In the genomic region with DNA sequence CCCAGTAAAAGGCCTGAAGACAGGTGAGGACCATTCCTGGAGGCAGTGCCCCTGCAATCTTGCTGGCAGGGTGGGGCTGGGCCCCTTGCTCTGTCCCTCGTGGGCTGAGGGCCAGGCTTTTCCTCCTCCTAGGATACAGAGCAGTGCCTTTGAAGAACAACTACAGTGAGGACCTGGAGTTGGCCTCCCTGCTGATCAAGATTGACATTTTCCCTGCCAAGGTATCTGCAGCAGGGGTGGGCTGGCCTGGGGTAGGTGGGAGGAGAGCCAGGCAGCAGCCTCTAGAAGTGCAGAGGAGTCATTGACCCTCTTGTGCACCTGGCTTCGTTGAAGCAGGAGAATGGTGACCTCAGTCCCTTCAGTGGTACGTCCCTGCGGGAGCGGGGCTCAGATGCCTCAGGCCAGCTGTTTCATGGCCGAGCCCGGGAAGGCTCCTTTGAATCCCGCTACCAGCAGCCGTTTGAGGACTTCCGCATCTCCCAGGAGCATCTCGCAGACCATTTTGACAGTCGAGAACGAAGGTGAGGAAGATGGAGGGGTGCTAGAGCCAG, we compare ENCODE assay signal across 10 cellular contexts. TPM values are rescaled to one million over a fixed set of nuclear protein-coding genes. Genes with fewer than 3 reads are reported as not detected.
DNase-seq lines count a peak whose midpoint lies in the region; ATAC-seq and TF ChIP-seq lines count a peak whose summit lies in the region.
"Had no signal": no experiment of that assay in that cellular context is flagged by ENCODE, and none has a peak within 500 bp of the region (broad histone marks: within the 10 kb centered on the region; RNA-seq: fewer than 3 reads in every experiment).

No MANE protein-coding gene starts in this region.

- DNase-seq in natural killer cell (peak; percentile 11), osteocyte (ENCODE audit: extremely low spot score, unreplicated experiment) (peak; percentile 63), uterus (peak; percentile 17 to 20), GM23338 (ENCODE audit: low spot score) (no peak), NCI-H2029 treated with DMSO at 0.1 percent for 48 hours (lab: John Stamatoyannopoulos, UW) (no peak)
- no peak for DNase-seq in natural killer cell treated with Interleukin-12 subunit alpha and Interleukin-12 subunit beta and Interleukin-15 and Interleukin-18, amount 100 ng/mL, for 72 hours (ENCODE audit: low spot score)
- DNase-seq in effector memory CD8-positive, alpha-beta T cell, result no peak

- no peak overlapping the region for H2AFZ ChIP-seq in GM23338
- H2AFZ ChIP-seq: hepatocyte had no signal

- intact Hi-C loops in natural killer cell (cut with micrococcal nuclease), result loop anchor here (1.0 kb wide), 2 partner anchors 58 to 166 kb away; a partner anchor contains a TSS
- intact Hi-C loops in uterus (cut with DNase I; ENCODE audit: low total_unique reads), result loop anchor here (2.0 to 5.0 kb wide), 2 partner anchors 58 to 167 kb away; a partner anchor contains a TSS

- ATAC-seq in natural killer cell, result no peak
- no peak for ATAC-seq in natural killer cell treated with Interleukin-12 subunit alpha and Interleukin-12 subunit beta and Interleukin-15 and Interleukin-18, amount 100 ng/mL, for 72 hours
- ATAC-seq in effector memory CD8-positive, alpha-beta T cell (replicated peaks), result no peak
- no peak for ATAC-seq in GM23338
- no peak for ATAC-seq in HG03025 (IDR thresholded peaks at IDR 0.05; ENCODE audit: low FRiP score, unreplicated experiment)

- peaks cover 17% of the 10 kb centered on the region for H3K36me3 Mint-ChIP-seq in natural killer cell
- H3K36me3 Mint-ChIP-seq in natural killer cell treated with Interleukin-12 subunit alpha and Interleukin-12 subunit beta and Interleukin-15 and Interleukin-18, amount 100 ng/mL, for 72 hours, result peaks cover 12% of the 10 kb centered on the region
- peaks cover 68% of the 10 kb centered on the region for H3K36me3 Mint-ChIP-seq in effector memory CD8-positive, alpha-beta T cell (ENCODE audit: insufficient read depth)
- peaks cover 43% of the 10 kb centered on the region for H3K36me3 Mint-ChIP-seq in osteocyte (ENCODE audit: unreplicated experiment)
- H3K36me3 Mint-ChIP-seq in GM23338 (ENCODE audit: low read depth), result peaks cover 83% of the 10 kb centered on the region

- no peaks in the 10 kb centered on the region for H3K9me2 ChIP-seq in GM23338 (ENCODE audit: insufficient read depth)

- peaks cover 0 to 18% of the 10 kb centered on the region in 2 donors for H3K4me1 ChIP-seq in uterus
- H3K4me1 ChIP-seq in GM23338 (ENCODE audit: insufficient read depth), result peaks cover 5% of the 10 kb centered on the region; the same call in 1 of the 2 replicates

- H3K9me3 ChIP-seq in uterus, result no peaks in the 10 kb centered on the region

- H4K20me1 ChIP-seq in GM23338 (replicated peaks; ENCODE audit: insufficient read depth), result peaks cover 8% of the 10 kb centered on the region

- no peak overlapping the region for H3K4me3 ChIP-seq in uterus
- H3K4me3 ChIP-seq in GM23338, result no peak overlapping the region
- H3K4me3 ChIP-seq: hepatocyte had no signal

- H3K27ac Mint-ChIP-seq in natural killer cell (no peak overlapping the region), osteocyte (ENCODE audit: unreplicated experiment) (peak overlapping the region; percentile 76), GM23338 (no peak overlapping the region)
- no peak overlapping the region for H3K27ac Mint-ChIP-seq in natural killer cell treated with Interleukin-12 subunit alpha and Interleukin-12 subunit beta and Interleukin-15 and Interleukin-18, amount 100 ng/mL, for 72 hours
- peak overlapping the region; percentile 74 to 75 for H3K27ac Mint-ChIP-seq in effector memory CD8-positive, alpha-beta T cell
- H3K27ac Mint-ChIP-seq: CD14-positive monocyte had no signal

- H3K27ac ChIP-seq in uterus (peak overlapping the region; percentile 65 to 85), GM23338 (ENCODE audit: low read depth) (no peak overlapping the region)
- H3K27ac ChIP-seq: hepatocyte had no signal

- no peaks in the 10 kb centered on the region for H3K27me3 Mint-ChIP-seq in natural killer cell (ENCODE audit: low read depth in 2 of 2)
- no peaks in the 10 kb centered on the region for H3K27me3 Mint-ChIP-seq in natural killer cell treated with Interleukin-12 subunit alpha and Interleukin-12 subunit beta and Interleukin-15 and Interleukin-18, amount 100 ng/mL, for 72 hours
- H3K27me3 Mint-ChIP-seq in effector memory CD8-positive, alpha-beta T cell, result no peaks in the 10 kb centered on the region
- H3K27me3 Mint-ChIP-seq in osteocyte (ENCODE audit: unreplicated experiment), result no peaks in the 10 kb centered on the region
- peaks cover 15% of the 10 kb centered on the region for H3K27me3 Mint-ChIP-seq in GM23338 (ENCODE audit: insufficient read depth, low read depth, poor library complexity)

- H3K4me1 Mint-ChIP-seq in natural killer cell, result peaks cover 6 to 23% of the 10 kb centered on the region in 2 donors
- peaks cover 8 to 10% of the 10 kb centered on the region in 2 donors for H3K4me1 Mint-ChIP-seq in natural killer cell treated with Interleukin-12 subunit alpha and Interleukin-12 subunit beta and Interleukin-15 and Interleukin-18, amount 100 ng/mL, for 72 hours (ENCODE audit: low read depth in 2 of 2)
- H3K4me1 Mint-ChIP-seq in effector memory CD8-positive, alpha-beta T cell (ENCODE audit: low read depth in 2 of 2), result peaks cover 13 to 29% of the 10 kb centered on the region in 2 donors
- peaks cover 58% of the 10 kb centered on the region for H3K4me1 Mint-ChIP-seq in osteocyte (ENCODE audit: unreplicated experiment)
- peaks cover 13% of the 10 kb centered on the region; the same call in 2 of the 3 replicates for H3K4me1 Mint-ChIP-seq in GM23338
- H3K4me1 Mint-ChIP-seq: CD14-positive monocyte had no signal

- H3K36me3 ChIP-seq in uterus (no peaks in the 10 kb centered on the region), GM23338 (ENCODE audit: insufficient read depth) (peaks cover 31% of the 10 kb centered on the region)

- no peaks in the 10 kb centered on the region for H3K27me3 ChIP-seq in uterus
- no peaks in the 10 kb centered on the region for H3K27me3 ChIP-seq in GM23338 (ENCODE audit: insufficient read depth)
- H3K27me3 ChIP-seq: hepatocyte had no signal

- TF ChIP-seq POLR2A in uterus (IDR thresholded peaks at IDR 0.05), result no peak

- H3F3A ChIP-seq in GM23338 (replicated peaks; ENCODE audit: low read depth), result peaks cover 6% of the 10 kb centered on the region; the same call in 1 of the 2 replicates

- no peak overlapping the region for H3K4me2 ChIP-seq in GM23338
- H3K4me2 ChIP-seq: hepatocyte had no signal

- no peaks in the 10 kb centered on the region for H3K79me2 ChIP-seq in GM23338 (replicated peaks; ENCODE audit: insufficient read depth)
- H3K79me2 ChIP-seq: hepatocyte had no signal

- TF ChIP-seq CTCF in natural killer cell (IDR thresholded peaks at IDR 0.05), result no peak
- no peak for TF ChIP-seq CTCF in osteocyte (IDR thresholded peaks at IDR 0.05)
- TF ChIP-seq CTCF in uterus (IDR thresholded peaks at IDR 0.05), result no peak
- no peak for TF ChIP-seq CTCF in GM23338 (conservative IDR thresholded peaks at IDR 0.05; ENCODE audit: low read depth in 2 of 2)

- H3K9me3 Mint-ChIP-seq in natural killer cell (no peaks in the 10 kb centered on the region), osteocyte (ENCODE audit: unreplicated experiment) (no peaks in the 10 kb centered on the region), GM23338 (no peaks in the 10 kb centered on the region; the same call in 2 of the 3 replicates)
- H3K9me3 Mint-ChIP-seq in natural killer cell treated with Interleukin-12 subunit alpha and Interleukin-12 subunit beta and Interleukin-15 and Interleukin-18, amount 100 ng/mL, for 72 hours, result no peaks in the 10 kb centered on the region
- H3K9me3 Mint-ChIP-seq in effector memory CD8-positive, alpha-beta T cell, result no peaks in the 10 kb centered on the region

- H3K4me3 Mint-ChIP-seq in natural killer cell (no peak overlapping the region), osteocyte (ENCODE audit: unreplicated experiment) (no peak overlapping the region), GM23338 (no peak overlapping the region)
- no peak overlapping the region for H3K4me3 Mint-ChIP-seq in natural killer cell treated with Interleukin-12 subunit alpha and Interleukin-12 subunit beta and Interleukin-15 and Interleukin-18, amount 100 ng/mL, for 72 hours
- no peak overlapping the region for H3K4me3 Mint-ChIP-seq in effector memory CD8-positive, alpha-beta T cell
- H3K4me3 Mint-ChIP-seq: CD14-positive monocyte had no signal

TF ChIP-seq in GM23338, 12 proteins besides CTCF, POLR2A, EP300 and RAD21 (continues in another document):
- no peak for TF ChIP-seq CREB1 (CRISPR knock-in tag; IDR thresholded peaks at IDR 0.05; ENCODE audit: low read depth)
- no peak for TF ChIP-seq STAT1 (IDR thresholded peaks at IDR 0.05; ENCODE audit: unreplicated experiment)
- TF ChIP-seq EZH2 (IDR thresholded peaks at IDR 0.05; ENCODE audit: low read depth, unreplicated experiment), result no peak
- TF ChIP-seq JUNB (IDR thresholded peaks at IDR 0.05; ENCODE audit: unreplicated experiment), result no peak
- TF ChIP-seq EZH2phosphoT487 (IDR thresholded peaks at IDR 0.05; ENCODE audit: unreplicated experiment), result no peak

RNA-seq across cellular contexts. Expression of a gene that starts 36.5 kb away (rescaled TPM):
- total RNA-seq in natural killer cell, result 100 to 1,000 TPM; 199 to 242 (median 236) TPM
- total RNA-seq in natural killer cell treated with Interleukin-12 subunit alpha and Interleukin-12 subunit beta and Interleukin-15 and Interleukin-18, amount 100 ng/mL, for 72 hours, result 100 to 1,000 TPM in 1 of 2 donors, 10 to 100 TPM in 1; 54.6 to 114 TPM
- total RNA-seq in osteocyte, result 173 and 179 TPM in 2 replicates
- total RNA-seq in uterus, result 100 to 1,000 TPM in 3 of 4 donors, 10 to 100 TPM in 1; 38.8 to 180 (median 138) TPM
- 174 and 206 TPM in 2 replicates for total RNA-seq in GM23338 (2014; rRNA removed; shearing (Covaris generic))
- 23.8 and 27.4 TPM in 2 replicates for polyA plus RNA-seq in GM23338 (2016; fragmentation: Nextera tagmentation; extraction: Ambion mirVana)

Comparison
In these comparisons a context has a peak if more than half of its experiments do, and no peak if none do; other contexts are left out.
1. DNase-seq: peak in natural killer cell (single experiment), osteocyte (single experiment) and uterus (2 of 2); none in natural killer cell treated with Interleukin-12 subunit alpha and Interleukin-12 subunit beta and Interleukin-15 and Interleukin-18, amount 100 ng/mL, for 72 hours (single experiment), effector memory CD8-positive, alpha-beta T cell (0 of 3), GM23338 (single experiment) and NCI-H2029 treated with DMSO at 0.1 percent for 48 hours (single experiment).
2. H3K27ac Mint-ChIP-seq: peak in effector memory CD8-positive, alpha-beta T cell (2 of 2) and osteocyte (single experiment); none in natural killer cell (0 of 2), natural killer cell treated with Interleukin-12 subunit alpha and Interleukin-12 subunit beta and Interleukin-15 and Interleukin-18, amount 100 ng/mL, for 72 hours (0 of 2) and GM23338 (single experiment).